1 cellular context compared by ENCODE assay signal in the genomic region with DNA sequence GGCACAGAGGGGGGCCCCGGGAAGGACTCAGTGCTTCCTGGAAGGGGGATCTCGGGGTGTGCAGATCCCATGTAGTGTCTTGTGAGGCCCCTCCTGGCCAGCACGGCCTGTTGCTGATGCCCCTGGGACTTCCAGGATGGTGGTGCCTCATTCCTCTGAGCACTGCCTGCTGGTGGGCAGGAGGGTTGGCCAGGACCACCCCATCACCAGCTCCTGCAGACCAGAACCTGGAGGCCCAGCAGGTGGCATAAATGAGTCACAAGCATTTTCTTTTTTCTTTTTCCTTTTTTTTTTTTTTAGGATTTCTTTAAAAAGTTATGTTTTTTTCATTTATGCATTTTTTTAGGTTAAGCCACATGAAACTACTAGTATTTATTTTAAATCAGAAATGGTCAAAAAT.
TF ChIP-seq lines count a peak whose summit lies in the region.

No MANE protein-coding gene starts in this region.

TF ChIP-seq in GM23338, 12 proteins besides CTCF, POLR2A, EP300 and RAD21 (continued from another document):
- TF ChIP-seq ZNF462 (CRISPR knock-in tag; IDR thresholded peaks at IDR 0.05) (no peak), EZH2 (IDR thresholded peaks at IDR 0.05; ENCODE audit: low read depth, unreplicated experiment) (no peak), ZNF331 (CRISPR knock-in tag; IDR thresholded peaks at IDR 0.05; ENCODE audit: low read depth) (no peak), REST (IDR thresholded peaks at IDR 0.05; ENCODE audit: unreplicated experiment) (no peak), ETS1 (IDR thresholded peaks at IDR 0.05) (no peak), STAT1 (IDR thresholded peaks at IDR 0.05; ENCODE audit: unreplicated experiment) (no peak), POLR2AphosphoS5 (IDR thresholded peaks at IDR 0.05; ENCODE audit: low read depth) (no peak), CREB1 (CRISPR knock-in tag; IDR thresholded peaks at IDR 0.05; ENCODE audit: low read depth) (no peak), ZNF114 (CRISPR knock-in tag; IDR thresholded peaks at IDR 0.05) (no peak), NANOG (IDR thresholded peaks at IDR 0.05; ENCODE audit: borderline replicate concordance) (no peak), EZH2phosphoT487 (IDR thresholded peaks at IDR 0.05; ENCODE audit: unreplicated experiment) (no peak)
TF ChIP-seq in GM23338: peak in this region for 0.
